In the genomic region with DNA sequence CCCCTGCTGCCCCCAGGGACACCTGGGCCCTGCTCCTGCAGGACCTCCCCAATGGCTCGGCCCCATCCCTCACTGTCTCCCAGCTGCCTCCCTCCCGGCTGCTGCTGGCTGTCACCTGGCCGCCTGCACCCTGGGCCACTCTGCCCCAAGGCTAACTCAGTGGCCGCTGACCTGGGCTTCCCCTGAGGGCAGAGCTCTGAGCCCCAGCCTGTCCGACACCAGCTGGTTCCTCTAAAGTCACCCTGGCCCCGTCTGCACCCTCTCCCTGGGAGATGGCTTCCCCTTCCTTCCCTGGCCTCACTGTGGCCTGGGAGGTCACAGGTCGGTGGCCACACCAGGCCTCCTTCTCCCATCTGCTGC, we compare ENCODE assay signal across 1 cellular context.
A peak's percentile ranks its signal among the peaks of the same experiment; 100 is the strongest.
TF ChIP-seq lines count a peak whose summit lies in the region.

No MANE protein-coding gene starts in this region.

TF ChIP-seq in K562, 482 proteins besides CTCF, POLR2A, EP300 and RAD21:
- no peak for TF ChIP-seq SMC3 (conservative IDR thresholded peaks at IDR 0.05; ENCODE audit: insufficient read depth, low read depth, low read length)
- TF ChIP-seq, protein P1, sequence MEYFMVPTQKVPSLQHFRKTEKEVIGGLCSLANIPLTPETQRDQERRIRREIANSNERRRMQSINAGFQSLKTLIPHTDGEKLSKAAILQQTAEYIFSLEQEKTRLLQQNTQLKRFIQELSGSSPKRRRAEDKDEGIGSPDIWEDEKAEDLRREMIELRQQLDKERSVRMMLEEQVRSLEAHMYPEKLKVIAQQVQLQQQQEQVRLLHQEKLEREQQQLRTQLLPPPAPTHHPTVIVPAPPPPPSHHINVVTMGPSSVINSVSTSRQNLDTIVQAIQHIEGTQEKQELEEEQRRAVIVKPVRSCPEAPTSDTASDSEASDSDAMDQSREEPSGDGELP (CRISPR knock-in tag; IDR thresholded peaks at IDR 0.05; ENCODE audit: borderline replicate concordance): 0 out of 2 replicates have a peak, but pooled peaks have one; percentile 30
